ENCODE assay signal across 9 cellular contexts in genomic region chr1:18597159-18598042, GRCh38. TPM values are rescaled to one million over a fixed set of nuclear protein-coding genes. Genes with fewer than 3 reads are reported as not detected.
A peak's percentile ranks its signal among the peaks of the same experiment; 100 is the strongest.
DNase-seq lines count a peak whose midpoint lies in the region; ATAC-seq and TF ChIP-seq lines count a peak whose summit lies in the region.
"Had no signal": no experiment of that assay in that cellular context is flagged by ENCODE, and none has a peak within 500 bp of the region (broad histone marks: within the 10 kb centered on the region; RNA-seq: fewer than 3 reads in every experiment).

No MANE protein-coding gene starts in this region.

- intact Hi-C loops in Caco-2 (cut with micrococcal nuclease; ENCODE audit: unreplicated experiment): loop anchor here (1.0 kb wide), 3 partner anchors 84 to 278 kb away; no protein-coding TSS in a partner anchor
- intact Hi-C loops in ascending aorta (cut with DNase I): loop anchor here (2.0 to 5.0 kb wide), 2 partner anchors 223 to 280 kb away; no protein-coding TSS in a partner anchor

- peaks cover 4% of the 10 kb centered on the region for H3K27me3 Mint-ChIP-seq in Caco-2 (ENCODE audit: insufficient read depth, unreplicated experiment)

- DNase-seq in Caco-2 (peak; percentile 55 to 71), HuH-7.5 (ENCODE audit: low spot score) (peak; percentile 43), T-helper 2 cell (peak in 3 of 5 experiments; percentile 27 to 34 (median 30)), ascending aorta (ENCODE audit: low spot score in 2 of 2) (peak in 1 of 2 donors; percentile 69), iPS-NIHi11 (ENCODE audit: low spot score) (peak; percentile 80)
- peak; percentile 7 to 30 for DNase-seq in stimulated activated CD4-positive, alpha-beta T cell treated with anti-CD3 and anti-CD28 coated beads, Interleukin-15, amount 100 ng/mL, for 48 hours (ENCODE audit: low read depth in 2 of 2)

- no peaks in the 10 kb centered on the region for H3K9me3 Mint-ChIP-seq in Caco-2 (ENCODE audit: unreplicated experiment)
- H3K9me3 Mint-ChIP-seq: stimulated activated naive CD8-positive, alpha-beta T cell treated with anti-CD3 and anti-CD28 coated beads, Interleukin-15, Interleukin-2, amounts not matched to agents 100 ng/mL and 50 ng/mL, for 24 hours had no signal

- no peak for ATAC-seq in HG03378 (IDR thresholded peaks at IDR 0.05; ENCODE audit: unreplicated experiment)
- ATAC-seq in GM21529 (IDR thresholded peaks at IDR 0.05; ENCODE audit: unreplicated experiment): no peak

- H3K4me1 ChIP-seq in Caco-2 (no peaks in the 10 kb centered on the region), ascending aorta (no peaks in the 10 kb centered on the region)

- H3K36me3 Mint-ChIP-seq in Caco-2 (ENCODE audit: insufficient read depth, unreplicated experiment): no peaks in the 10 kb centered on the region

- CTCF ChIA-PET in Caco-2 (lab: Charles Lee): interaction anchor here (0.6 to 1.7 kb wide), 13 partner anchors 45 to 297 kb away, joined by 3 to 18 read pairs (median 3); no protein-coding TSS in a partner anchor

- no peak overlapping the region for H3K4me3 Mint-ChIP-seq in Caco-2 (ENCODE audit: unreplicated experiment)
- H3K4me3 Mint-ChIP-seq: stimulated activated naive CD8-positive, alpha-beta T cell treated with anti-CD3 and anti-CD28 coated beads, Interleukin-15, Interleukin-2, amounts not matched to agents 100 ng/mL and 50 ng/mL, for 24 hours had no signal

- peak; percentile 88 to 92 for TF ChIP-seq CTCF in Caco-2 (IDR thresholded peaks at IDR 0.05; ENCODE audit: insufficient read depth in 1 of 2, low read depth in 1 of 2, low read length in 1 of 2, severe bottlenecking in 1 of 2, unreplicated experiment in 1 of 2)
- TF ChIP-seq CTCF in ascending aorta (IDR thresholded peaks at IDR 0.05): peak; percentile 65 to 83 (median 73)

- POLR2A ChIA-PET in Caco-2 (lab: Charles Lee): no interaction called here

- BruUV-seq in Caco-2 (replicated peaks; lab: Mats Ljungman, UMichigan): no TSS peak

- no peaks in the 10 kb centered on the region for H3K36me3 ChIP-seq in Caco-2 (ENCODE audit: control insufficient read depth, insufficient read depth, low read length)
- H3K36me3 ChIP-seq in ascending aorta: no peaks in the 10 kb centered on the region

- H3K27me3 ChIP-seq in Caco-2 (replicated peaks; ENCODE audit: control insufficient read depth, insufficient read depth, low read length): no peaks in the 10 kb centered on the region
- peaks cover 7% of the 10 kb centered on the region for H3K27me3 ChIP-seq in ascending aorta

- H3K4me1 Mint-ChIP-seq in Caco-2 (ENCODE audit: low read depth, unreplicated experiment): no peaks in the 10 kb centered on the region

- H3K27ac Mint-ChIP-seq in Caco-2 (ENCODE audit: unreplicated experiment): no peak overlapping the region
- H3K27ac Mint-ChIP-seq: stimulated activated naive CD8-positive, alpha-beta T cell treated with anti-CD3 and anti-CD28 coated beads, Interleukin-15, Interleukin-2, amounts not matched to agents 100 ng/mL and 50 ng/mL, for 24 hours had no signal

- no peak overlapping the region for H3K4me3 ChIP-seq in Caco-2 (ENCODE audit: low read depth, low read length)
- H3K4me3 ChIP-seq in ascending aorta: no peak overlapping the region

- H3K9me3 ChIP-seq in Caco-2 (no peaks in the 10 kb centered on the region), ascending aorta (no peaks in the 10 kb centered on the region)

- H3K27ac ChIP-seq in ascending aorta: no peak overlapping the region

RNA-seq across cellular contexts. Expression of gene PAX7, which starts 33.2 kb away (rescaled TPM):
- total RNA-seq in Caco-2 (2022) (0.18 TPM in 1 of 2 replicates, not detected in the other), ascending aorta (not detected)
